26 cellular contexts compared by ENCODE assay signal in the genomic region with DNA sequence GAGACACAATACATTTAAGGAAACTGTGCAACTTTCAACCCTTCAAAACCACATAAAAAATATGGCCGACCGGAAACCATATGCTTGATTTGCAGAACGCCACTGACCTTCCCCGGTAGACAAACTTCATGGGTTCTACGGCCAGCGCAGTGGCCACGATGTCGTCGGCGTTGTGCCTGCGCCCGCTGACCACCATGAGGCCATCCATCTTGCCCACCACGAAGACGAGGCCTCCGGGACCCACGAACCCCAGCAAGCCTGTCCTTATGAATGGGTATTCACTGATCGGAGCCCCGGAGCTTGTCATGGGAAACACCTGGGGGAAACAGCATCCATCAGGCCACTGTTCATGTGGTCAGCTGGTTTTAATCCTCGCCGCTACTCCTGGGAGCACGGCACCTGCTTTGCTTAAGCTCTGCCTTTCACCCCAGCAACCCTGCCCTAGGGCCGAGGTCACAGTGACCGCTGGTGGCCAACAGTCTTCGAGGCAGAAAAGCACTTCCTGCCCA.
"Had no signal": no experiment of that assay in that cellular context is flagged by ENCODE, and none has a peak within 500 bp of the region (broad histone marks: within the 10 kb centered on the region; RNA-seq: fewer than 3 reads in every experiment).

No MANE protein-coding gene starts in this region.

- H3K9me3 ChIP-seq: adrenal gland, body of pancreas, esophagus squamous epithelium had no signal

- H3K4me1 ChIP-seq: body of pancreas had no signal

- H3K27ac ChIP-seq: adrenal gland, body of pancreas, esophagus squamous epithelium had no signal

- H3K27me3 ChIP-seq: adrenal gland, body of pancreas, esophagus squamous epithelium had no signal

- ATAC-seq: activated naive CD8-positive, alpha-beta T cell treated with anti-CD3 and anti-CD28 coated beads, Interleukin-2, amount 50 U/mL, for 24 hours; activated T-cell treated with anti-CD3 and anti-CD28 coated beads, Interleukin-2, amount 50 U/mL, for 72 hours; body of pancreas; effector memory CD8-positive, alpha-beta T cell; WTC11 had no signal

- DNase-seq: activated CD4-positive, alpha-beta memory T cell treated with anti-CD3 and anti-CD28 coated beads, Interleukin-2, amount 10 ng/mL, durations not matched to agents 7 days and 5 days; activated CD4-positive, alpha-beta T cell treated with anti-CD3 and anti-CD28 coated beads for 1 hour; activated CD4-positive, alpha-beta T cell treated with anti-CD3 and anti-CD28 coated beads for 4 hours; activated CD4-positive, alpha-beta T cell treated with anti-CD3 and anti-CD28 coated beads, Interleukin-2, amount 10 ng/mL, durations not matched to agents 7 days and 5 days; activated CD4-positive, alpha-beta T cell treated with anti-CD3 and anti-CD28 coated beads, Interleukin-2, amount 50 U/mL, for 4 hours; activated CD8-positive, alpha-beta memory T cell treated with anti-CD3 and anti-CD28 coated beads, Interleukin-2, amount 50 U/mL, for 48 hours; activated gamma-delta T cell; activated naive CD4-positive, alpha-beta T cell treated with anti-CD3 and anti-CD28 coated beads for 36 hours; activated naive CD8-positive, alpha-beta T cell treated with anti-CD3 and anti-CD28 coated beads for 36 hours; activated naive CD8-positive, alpha-beta T cell treated with anti-CD3 and anti-CD28 coated beads, Interleukin-2, amount 50 U/mL, for 24 hours; activated T-cell treated with anti-CD3 and anti-CD28 coated beads for 4 hours; activated T-cell treated with anti-CD3 and anti-CD28 coated beads, Interleukin-2, amount 50 U/mL, for 24 hours; activated T-cell treated with anti-CD3 and anti-CD28 coated beads, Interleukin-2, amount 50 U/mL, for 72 hours; adrenal gland; amygdala; aorta; body of pancreas; caudate nucleus; cortex of kidney; dermis blood vessel endothelial cell; effector CD4-positive, alpha-beta T cell; effector memory CD8-positive, alpha-beta T cell; erythroblast; esophagus squamous epithelium; T-helper 2 cell had no signal

- H3K4me3 ChIP-seq: adrenal gland, body of pancreas, esophagus squamous epithelium had no signal
